Comparison of ENCODE assay signal across 15 cellular contexts in genomic region chr6:33117826-33118277, GRCh38. TPM values are rescaled to one million over a fixed set of nuclear protein-coding genes. Genes with fewer than 3 reads are reported as not detected.
DNase-seq lines count a peak whose midpoint lies in the region; ATAC-seq, FAIRE-seq and TF ChIP-seq lines count a peak whose summit lies in the region.
"Had no signal": no experiment of that assay in that cellular context is flagged by ENCODE, and none has a peak within 500 bp of the region (broad histone marks: within the 10 kb centered on the region; RNA-seq: fewer than 3 reads in every experiment).

No MANE protein-coding gene starts in this region.

- TF ChIP-seq RAD21 in HCT116 (IDR thresholded peaks at IDR 0.05; ENCODE audit: low read depth): no peak

- peak overlapping the region; percentile 33 for H4K5ac ChIP-seq in mesendoderm (ENCODE audit: low read length)

- peaks cover 22% of the 10 kb centered on the region for H3K4me1 Mint-ChIP-seq in brain
- H3K4me1 Mint-ChIP-seq in Calu3 (ENCODE audit: low read depth, unreplicated experiment): no peaks in the 10 kb centered on the region

- POLR2A ChIA-PET in HCT116 (lab: Charles Lee): no interaction called here

- no peak overlapping the region for H4K8ac ChIP-seq in mesendoderm (ENCODE audit: low read depth, low read length)

- RAD21 ChIA-PET in HCT116 (lab: Charles Lee; ENCODE audit: low non-redundant PET in 1 of 2, low total read pairs in 2 of 2, uncharacterized antibody in 2 of 2, unreplicated experiment in 2 of 2): no interaction called here

- no peak for ATAC-seq in HCT116
- ATAC-seq in HG03135 (IDR thresholded peaks at IDR 0.05; ENCODE audit: unreplicated experiment): no peak

- H2AK5ac ChIP-seq in mesendoderm (ENCODE audit: low read length): no peak overlapping the region

- no peak overlapping the region for H2BK120ac ChIP-seq in mesendoderm (ENCODE audit: low read depth, low read length)

- H3K27me3 ChIP-seq in BLaER1: peaks cover 30% of the 10 kb centered on the region
- peaks cover 16% of the 10 kb centered on the region; the same call in 1 of the 2 replicates for H3K27me3 ChIP-seq in HCT116 (ENCODE audit: insufficient read depth, low read length)
- no peaks in the 10 kb centered on the region for H3K27me3 ChIP-seq in mesendoderm (ENCODE audit: insufficient read depth, low read length, poor library complexity)
- H3K27me3 ChIP-seq in Peyer's patch: peaks cover 0 to 16% of the 10 kb centered on the region in 2 donors

- H3K4ac ChIP-seq in mesendoderm (ENCODE audit: low read depth, low read length): no peak overlapping the region

- H3K36me3 ChIP-seq in BLaER1 (no peaks in the 10 kb centered on the region), HCT116 (ENCODE audit: control insufficient read depth in 1 of 2, insufficient read depth in 2 of 2, low read length in 2 of 2) (no peaks in the 10 kb centered on the region), mesendoderm (ENCODE audit: control insufficient read depth, insufficient read depth, low read length) (no peaks in the 10 kb centered on the region), Peyer's patch (no peaks in the 10 kb centered on the region)
- H3K36me3 ChIP-seq: SJCRH30, tibial artery had no signal

- DNase-seq in HCT116 (ENCODE audit: low read depth, low spot score) (no peak), mesendoderm (peak; percentile 69), urothelium cell line (ENCODE audit: low spot score) (no peak), Calu3 (no peak), Peyer's patch (no peak)
- DNase-seq: NCI-H1048, tibial artery had no signal

- H3K27ac ChIP-seq in BLaER1: no peak overlapping the region
- no peak overlapping the region for H3K27ac ChIP-seq in HCT116 (ENCODE audit: low read depth, low read length)
- peak overlapping the region; percentile 42 for H3K27ac ChIP-seq in mesendoderm (ENCODE audit: low read depth, low read length)
- H3K27ac ChIP-seq in Peyer's patch: no peak overlapping the region
- H3K27ac ChIP-seq: SJCRH30, tibial artery, VCaP had no signal

- TF ChIP-seq POLR2A in HCT116 (IDR thresholded peaks at IDR 0.05; ENCODE audit: borderline replicate concordance, extremely low read depth, insufficient read depth, insufficient read length): no peak
- no peak for TF ChIP-seq POLR2A in Peyer's patch (IDR thresholded peaks at IDR 0.05)

- H3K4me3 ChIP-seq in BLaER1: no peak overlapping the region
- H3K4me3 ChIP-seq in HCT116 (replicated peaks in 1 of 2; ENCODE audit: low read depth in 1 of 2, low read length in 2 of 2): no peak overlapping the region
- peak overlapping the region; percentile 55 for H3K4me3 ChIP-seq in mesendoderm (ENCODE audit: low read length)
- no peak overlapping the region for H3K4me3 ChIP-seq in Peyer's patch
- H3K4me3 ChIP-seq: SJCRH30, tibial artery had no signal

- H3K9me3 Mint-ChIP-seq in brain: peaks cover 0 to 4% (median 0%) of the 10 kb centered on the region in 5 experiments
- H3K9me3 Mint-ChIP-seq in Calu3 (ENCODE audit: low read depth, unreplicated experiment): no peaks in the 10 kb centered on the region
- H3K9me3 Mint-ChIP-seq: CD4-positive, alpha-beta memory T cell; neural crest cell; T-helper 1 cell treated with Interleukin-12 subunit alpha and Interleukin-12 subunit beta and Interleukin-4 antibody, amounts not matched to agents 30 μg/mL and 1 μg/mL, for 36 hours had no signal

- H3K79me2 ChIP-seq in HCT116 (ENCODE audit: insufficient read depth, low read length) (no peaks in the 10 kb centered on the region), mesendoderm (ENCODE audit: control insufficient read depth, insufficient read depth, low read length) (peaks cover 23% of the 10 kb centered on the region)

- H3K9me3 ChIP-seq in BLaER1 (peaks cover under 1% of the 10 kb centered on the region; the same call in 1 of the 2 replicates), HCT116 (ENCODE audit: control insufficient read depth in 1 of 2, insufficient read depth in 1 of 2, low read depth in 1 of 2, low read length in 2 of 2) (no peaks in the 10 kb centered on the region), Peyer's patch (no peaks in the 10 kb centered on the region)
- H3K9me3 ChIP-seq: SJCRH30, tibial artery had no signal

- WGBS in mesendoderm (ENCODE audit: extremely low coverage, insufficient coverage, low lambda C conversion rate): no CpG with 5 or more reads among the region's 8 CpGs

- H3K23ac ChIP-seq in mesendoderm (ENCODE audit: low read length): no peak overlapping the region

- H3K4me2 ChIP-seq in BLaER1: peak overlapping the region; percentile 51
- no peak overlapping the region for H3K4me2 ChIP-seq in HCT116 (ENCODE audit: low read length)
- peak overlapping the region; percentile 87 for H3K4me2 ChIP-seq in mesendoderm (ENCODE audit: low read length)

- H3K36me3 Mint-ChIP-seq in brain (peaks cover 4% of the 10 kb centered on the region), Calu3 (ENCODE audit: insufficient read depth, unreplicated experiment) (no peaks in the 10 kb centered on the region)
- H3K36me3 Mint-ChIP-seq: CD4-positive, alpha-beta memory T cell had no signal

- peak overlapping the region; percentile 4 for H2AFZ ChIP-seq in HCT116 (ENCODE audit: low read depth, low read length, poor library complexity, severe bottlenecking)

- H2BK15ac ChIP-seq in mesendoderm (replicated peaks; ENCODE audit: low read depth): no peak overlapping the region

- H3K9ac ChIP-seq in BLaER1 (no peak overlapping the region), HCT116 (ENCODE audit: low read length) (no peak overlapping the region), mesendoderm (ENCODE audit: low read length) (peak overlapping the region; percentile 77)

- no peaks in the 10 kb centered on the region for H3K79me1 ChIP-seq in mesendoderm (ENCODE audit: low read length)

- H3K18ac ChIP-seq in mesendoderm (ENCODE audit: low read length): peak overlapping the region; percentile 13

- H2BK5ac ChIP-seq in mesendoderm (ENCODE audit: low read length): no peak overlapping the region

- H3K27me3 Mint-ChIP-seq in brain (peaks cover 50% of the 10 kb centered on the region), Calu3 (ENCODE audit: unreplicated experiment) (peaks cover 92% of the 10 kb centered on the region)

- no peak for FAIRE-seq in urothelium cell line (lab: Jason Lieb, UNC)

- H4K20me1 ChIP-seq in BLaER1 (no peaks in the 10 kb centered on the region), HCT116 (ENCODE audit: insufficient read depth) (no peaks in the 10 kb centered on the region)

- BruUV-seq in HCT116 (replicated peaks; lab: Mats Ljungman, UMichigan): no TSS peak
- BruUV-seq in Calu3 (replicated peaks; lab: Mats Ljungman, UMichigan): no TSS peak

- no peaks in the 10 kb centered on the region for H3K9me2 ChIP-seq in HCT116 (ENCODE audit: insufficient read depth)

- peak overlapping the region; percentile 86 for H3K56ac ChIP-seq in mesendoderm (ENCODE audit: low read length)

- H3K4me1 ChIP-seq in BLaER1 (peaks cover 32% of the 10 kb centered on the region), HCT116 (ENCODE audit: control insufficient read depth in 1 of 2, insufficient read depth in 2 of 2, low read length in 2 of 2) (no peaks in the 10 kb centered on the region), mesendoderm (ENCODE audit: control insufficient read depth, low read depth, low read length) (no peaks in the 10 kb centered on the region), Peyer's patch (peaks cover 0 to 9% (median 0%) of the 10 kb centered on the region in 4 donors)
- H3K4me1 ChIP-seq: SJCRH30 had no signal

- no peak for TF ChIP-seq CTCF in HCT116 (IDR thresholded peaks at IDR 0.05 in 2 of 3, conservative IDR thresholded peaks at IDR 0.05 in 1 of 3; ENCODE audit: borderline replicate concordance in 1 of 3, insufficient read depth in 1 of 3, low read depth in 2 of 3, low read length in 2 of 3)
- no peak for TF ChIP-seq CTCF in brain (conservative IDR thresholded peaks at IDR 0.05)
- TF ChIP-seq CTCF in Calu3 (IDR thresholded peaks at IDR 0.05; ENCODE audit: unreplicated experiment): no peak
- no peak for TF ChIP-seq CTCF in Peyer's patch (IDR thresholded peaks at IDR 0.05)

- peak overlapping the region; percentile 80 to 87 (median 86) for H3K4me3 Mint-ChIP-seq in brain
- H3K4me3 Mint-ChIP-seq in Calu3 (ENCODE audit: low read depth, unreplicated experiment): no peak overlapping the region
- H3K4me3 Mint-ChIP-seq: neural crest cell; T-helper 1 cell treated with Interleukin-12 subunit alpha and Interleukin-12 subunit beta and Interleukin-4 antibody, amounts not matched to agents 30 μg/mL and 1 μg/mL, for 36 hours had no signal

- H3K27ac Mint-ChIP-seq in brain (peak overlapping the region in 3 of 5 experiments; percentile 53 to 94 (median 91)), Calu3 (ENCODE audit: unreplicated experiment) (no peak overlapping the region)
- H3K27ac Mint-ChIP-seq: T-helper 1 cell treated with Interleukin-12 subunit alpha and Interleukin-12 subunit beta and Interleukin-4 antibody, amounts not matched to agents 30 μg/mL and 1 μg/mL, for 36 hours had no signal

- intact Hi-C loops in HCT116 (cut with micrococcal nuclease) (loop anchor here (1.0 kb wide), 1 partner anchor 131 kb away; no protein-coding TSS in a partner anchor), Calu3 (cut with micrococcal nuclease; ENCODE audit: unreplicated experiment) (loop anchor here (2.0 to 5.0 kb wide), 3 partner anchors 31 to 131 kb away; no protein-coding TSS in a partner anchor)

- CTCF ChIA-PET in HCT116 (lab: Charles Lee): no interaction called here
- CTCF ChIA-PET in Calu3 (lab: Charles Lee): interaction anchor here (1.2 kb wide), 1 partner anchor 8 kb away, joined by 5 read pairs; no protein-coding TSS in a partner anchor

TF ChIP-seq in HCT116, 20 proteins besides CTCF, POLR2A, EP300 and RAD21 (continues in another document):
- TF ChIP-seq YY1 (IDR thresholded peaks at IDR 0.05; ENCODE audit: extremely low read depth, insufficient replicate concordance, low read depth, low read length): no peak
- no peak for TF ChIP-seq TCF7L2 (IDR thresholded peaks at IDR 0.05; ENCODE audit: borderline replicate concordance, extremely low read depth, insufficient read depth, insufficient read length)

RNA-seq across cellular contexts. Expression of gene HLA-DPB1, which starts 42.1 kb away (rescaled TPM):
- total RNA-seq in HCT116 (2021; ENCODE audit: unreplicated experiment) (1.5 TPM), Calu3 (2022) (12.0 and 18.3 TPM in 2 replicates), Peyer's patch (100 to 1,000 TPM in 1 of 4 donors, 10 to 100 TPM in 2, 1 to 10 TPM in 1; 9.5 to 104 (median 19.7) TPM)
- polyA plus RNA-seq in HCT116 (2012): 0.80 and 1.0 TPM in 2 replicates
- polyA plus RNA-seq in brain (ENCODE audit: insufficient read depth, low read depth, low replicate concordance): 32.1 TPM
- polyA plus RNA-seq in mesendoderm (2013, experiment 1 of 2): 27.2 TPM
- 28.0 TPM for polyA plus RNA-seq in mesendoderm (2013, experiment 2 of 2)
- total RNA-seq: SJCRH30 had no signal

RNA-seq across cellular contexts. Expression of gene HLA-DPA1, which starts 44.4 kb away (rescaled TPM):
- total RNA-seq in HCT116 (2021; ENCODE audit: unreplicated experiment) (0.89 TPM), Calu3 (2022) (29.2 and 46.4 TPM in 2 replicates), Peyer's patch (10 to 100 TPM; 14.6 to 70.1 (median 50.4) TPM)
- 1.1 and 1.6 TPM in 2 replicates for polyA plus RNA-seq in HCT116 (2012)
- polyA plus RNA-seq in brain (ENCODE audit: insufficient read depth, low read depth, low replicate concordance): 56.8 TPM
- 4.9 TPM for polyA plus RNA-seq in mesendoderm (2013, experiment 1 of 2)
- polyA plus RNA-seq in mesendoderm (2013, experiment 2 of 2): 4.7 TPM
- total RNA-seq: SJCRH30 had no signal
